Comparison of ENCODE assay signal across 26 cellular contexts in the genomic region with DNA sequence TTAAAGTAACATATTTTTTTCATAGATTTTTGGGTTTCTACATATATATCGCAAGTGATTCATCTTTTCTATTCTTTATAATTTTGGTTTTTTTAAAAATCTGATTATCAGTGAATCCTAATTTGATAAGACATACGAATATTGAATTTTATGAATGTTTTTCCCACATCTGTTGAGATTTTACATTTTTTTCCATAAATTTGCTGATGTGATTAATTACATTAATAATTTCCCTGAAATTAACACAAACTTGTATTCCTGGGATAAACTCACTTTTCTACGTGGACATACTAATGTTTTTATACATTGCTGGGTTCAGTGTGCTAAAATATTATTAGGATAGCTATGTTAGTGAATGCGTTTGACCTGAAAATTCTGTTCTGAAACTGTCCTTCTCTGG.
"Had no signal": no experiment of that assay in that cellular context is flagged by ENCODE, and none has a peak within 500 bp of the region (broad histone marks: within the 10 kb centered on the region; RNA-seq: fewer than 3 reads in every experiment).

No MANE protein-coding gene starts in this region.

- H3K4me3 Mint-ChIP-seq: effector memory CD8-positive, alpha-beta T cell; immature natural killer cell; memory B cell; nephron progenitor cell; stimulated activated naive CD8-positive, alpha-beta T cell treated with anti-CD3 and anti-CD28 coated beads, Interleukin-15, amount 100 ng/mL, for 72 hours had no signal

- H3K27ac Mint-ChIP-seq: nephron progenitor cell; stimulated activated naive CD8-positive, alpha-beta T cell treated with anti-CD3 and anti-CD28 coated beads, Interleukin-15, amount 100 ng/mL, for 72 hours had no signal

- H3K9me3 Mint-ChIP-seq: effector memory CD8-positive, alpha-beta T cell; immature natural killer cell; memory B cell; nephron progenitor cell; stimulated activated naive CD8-positive, alpha-beta T cell treated with anti-CD3 and anti-CD28 coated beads, Interleukin-15, amount 100 ng/mL, for 72 hours had no signal

- H3K9me3 ChIP-seq: esophagus squamous epithelium, prostate gland, right atrium auricular region, suprapubic skin, transverse colon, upper lobe of right lung, uterus had no signal

- H3K4me1 Mint-ChIP-seq: nephron progenitor cell had no signal

- H3K27me3 Mint-ChIP-seq: effector memory CD8-positive, alpha-beta T cell; memory B cell; stimulated activated naive CD8-positive, alpha-beta T cell treated with anti-CD3 and anti-CD28 coated beads, Interleukin-15, amount 100 ng/mL, for 72 hours had no signal

- FAIRE-seq: endometrium, keratinocyte had no signal

- DNase-seq: cortex of kidney; effector memory CD8-positive, alpha-beta T cell; erythroblast; esophagus squamous epithelium; foreskin melanocyte; hypothalamus; immature natural killer cell; nephron progenitor cell; nucleus accumbens; stimulated activated CD4-positive, alpha-beta T cell treated with anti-CD3 and anti-CD28 coated beads, Interleukin-12 subunit alpha, Interleukin-12 subunit beta, amount 100 ng/mL, for 4 hours; stimulated activated CD4-positive, alpha-beta T cell treated with anti-CD3 and anti-CD28 coated beads, Interleukin-1b, Interleukin-23, amount 100 ng/mL, for 48 hours; stimulated activated CD4-positive, alpha-beta T cell treated with anti-CD3 and anti-CD28 coated beads, Interleukin-4, amount 100 ng/mL, for 1 hour; stimulated activated CD8-positive, alpha-beta memory T cell treated with anti-CD3 and anti-CD28 coated beads, Interleukin-4, amount 100 ng/mL, for 48 hours; stimulated activated naive CD4-positive, alpha-beta T cell; stimulated activated naive CD8-positive, alpha-beta T cell treated with anti-CD3 and anti-CD28 coated beads, Interleukin-15, amount 100 ng/mL, for 72 hours; transverse colon; upper lobe of right lung; uterus had no signal

- H3K27ac ChIP-seq: esophagus squamous epithelium, prostate gland, right atrium auricular region, suprapubic skin, transverse colon, upper lobe of right lung, uterus had no signal

- ATAC-seq: effector memory CD8-positive, alpha-beta T cell; left lobe of liver; sciatic nerve; stimulated activated naive CD8-positive, alpha-beta T cell treated with anti-CD3 and anti-CD28 coated beads, Interleukin-15, amount 100 ng/mL, for 72 hours; upper lobe of right lung had no signal

- H3K27me3 ChIP-seq: esophagus squamous epithelium, right atrium auricular region, suprapubic skin, transverse colon, upper lobe of right lung, uterus had no signal
